ENCODE assay signal across 11 cellular contexts in the genomic region with DNA sequence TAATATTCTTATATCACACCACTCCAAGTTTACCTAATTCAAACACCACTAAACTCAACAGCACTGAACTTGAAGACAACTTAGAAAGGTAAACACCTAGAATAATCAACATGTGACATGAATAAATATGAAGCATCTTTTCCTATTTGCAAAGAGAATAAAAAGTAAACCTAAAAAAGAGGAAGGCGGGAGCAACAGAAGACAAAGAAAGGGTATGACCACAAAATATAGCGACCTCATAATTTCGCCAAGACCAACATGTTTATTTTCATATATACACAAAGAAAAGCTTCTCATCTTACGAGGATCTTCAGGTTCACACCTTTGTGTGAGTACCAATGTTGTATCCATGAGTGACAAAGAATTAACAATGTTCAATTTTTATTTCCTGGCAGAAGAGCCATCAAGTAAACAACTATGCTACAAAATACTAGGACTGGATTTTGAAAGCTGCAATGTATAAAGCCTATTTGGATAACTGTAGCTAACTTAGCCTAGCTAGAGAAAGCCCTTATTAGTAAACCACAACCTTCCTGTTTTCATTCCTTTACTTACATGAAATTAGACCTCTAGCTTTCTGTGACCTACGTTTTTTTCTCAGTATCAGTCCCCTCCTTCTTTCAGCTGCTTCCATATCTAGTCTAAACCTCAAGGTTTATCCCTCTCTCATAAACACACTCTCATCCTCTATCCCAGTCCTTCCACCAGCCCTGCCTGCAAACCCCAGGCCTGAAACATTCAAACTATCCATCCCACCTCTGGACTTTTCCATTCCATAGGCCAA.
DNase-seq lines count a peak whose midpoint lies in the region; ATAC-seq and TF ChIP-seq lines count a peak whose summit lies in the region.
"Had no signal": no experiment of that assay in that cellular context is flagged by ENCODE, and none has a peak within 500 bp of the region (broad histone marks: within the 10 kb centered on the region; RNA-seq: fewer than 3 reads in every experiment).

No MANE protein-coding gene starts in this region.

- ATAC-seq in GM21529 (IDR thresholded peaks at IDR 0.05; ENCODE audit: unreplicated experiment) (peak; percentile 53), HG02884 (IDR thresholded peaks at IDR 0.05; ENCODE audit: unreplicated experiment) (no peak)
- ATAC-seq: WTC11 had no signal

- H3K9me3 ChIP-seq in Loucy (ENCODE audit: insufficient read depth, low read depth, low read length): no peaks in the 10 kb centered on the region

- H3K4me3 ChIP-seq in Loucy (ENCODE audit: low read length, poor library complexity, severe bottlenecking) (peak overlapping the region; percentile 53), choroid plexus epithelial cell (ENCODE audit: low read depth, low read length) (no peak overlapping the region)

- H3K4me2 ChIP-seq in Loucy (ENCODE audit: low read depth, low read length, poor library complexity, severe bottlenecking): peak overlapping the region; percentile 66

- TF ChIP-seq CTCF in Loucy (conservative IDR thresholded peaks at IDR 0.05; ENCODE audit: low read length) (no peak), choroid plexus epithelial cell (conservative IDR thresholded peaks at IDR 0.05; ENCODE audit: low read depth, low read length) (no peak)

- no peaks in the 10 kb centered on the region for H3K27me3 ChIP-seq in Loucy (ENCODE audit: insufficient read depth, low read length, poor library complexity, severe bottlenecking)

- H3K9me2 ChIP-seq in Loucy (replicated peaks; ENCODE audit: low read depth, low read length): no peaks in the 10 kb centered on the region

- H2AFZ ChIP-seq in Loucy (ENCODE audit: low read length): no peak overlapping the region

- peaks cover 49% of the 10 kb centered on the region for H3K4me1 ChIP-seq in Loucy (ENCODE audit: insufficient read depth, low read length, poor library complexity, severe bottlenecking)

- H4K20me1 ChIP-seq in Loucy (ENCODE audit: insufficient read depth, low read length, poor library complexity, severe bottlenecking): peaks cover 63% of the 10 kb centered on the region

- peak; percentile 26 for DNase-seq in EH (ENCODE audit: low read depth)
- DNase-seq in choroid plexus epithelial cell (ENCODE audit: low read depth): peak; percentile 62
- DNase-seq in NCI-H1694 treated with DMSO at 0.1 percent for 48 hours (lab: John Stamatoyannopoulos, UW): no peak
- DNase-seq in kidney tubule cell (ENCODE audit: low spot score): no peak
- DNase-seq in stimulated activated CD4-positive, alpha-beta T cell treated with anti-CD3 and anti-CD28 coated beads, Interleukin-2, amount 100 ng/mL, for 48 hours: no peak
- DNase-seq: Calu3, NCI-H69 had no signal

- peaks cover 10% of the 10 kb centered on the region; the same call in 1 of the 2 replicates for H3F3A ChIP-seq in Loucy (ENCODE audit: low read depth)

- H3K9ac ChIP-seq in Loucy (ENCODE audit: low read depth, low read length, poor library complexity, severe bottlenecking): peak overlapping the region; percentile 39

- peaks cover 22% of the 10 kb centered on the region; the same call in 1 of the 2 replicates for H3K36me3 ChIP-seq in Loucy (ENCODE audit: insufficient read depth, low read length)

- peaks cover 74% of the 10 kb centered on the region for H3K79me2 ChIP-seq in Loucy (ENCODE audit: insufficient read depth, low read length)

Comparison
In these comparisons a context has a peak if more than half of its experiments do, and no peak if none do; other contexts are left out.
1. DNase-seq: peak in EH (single experiment) and choroid plexus epithelial cell (single experiment); none in NCI-H1694 treated with DMSO at 0.1 percent for 48 hours (single experiment), kidney tubule cell (single experiment) and stimulated activated CD4-positive, alpha-beta T cell treated with anti-CD3 and anti-CD28 coated beads, Interleukin-2, amount 100 ng/mL, for 48 hours (0 of 2).